Comparison of ENCODE assay signal across 9 cellular contexts in the genomic region with DNA sequence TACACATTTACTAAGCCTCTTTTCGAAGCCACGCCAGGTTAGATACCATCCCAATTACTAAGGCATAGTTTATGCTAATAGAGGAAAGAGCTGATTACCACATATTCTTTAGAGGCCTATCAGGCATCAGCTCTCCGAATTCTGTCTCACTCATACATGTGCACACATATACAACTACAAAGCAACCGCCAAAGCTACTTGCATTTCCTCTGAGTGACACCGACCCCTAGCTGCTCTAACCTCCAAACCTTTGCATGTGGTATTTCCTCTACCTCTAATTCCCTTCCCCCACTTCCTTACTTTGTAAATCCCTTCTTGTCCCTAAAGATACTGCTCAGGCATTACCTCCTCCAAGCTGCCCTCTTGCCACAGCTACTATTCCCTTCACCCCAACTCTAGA.
DNase-seq lines count a peak whose midpoint lies in the region; ATAC-seq, FAIRE-seq and TF ChIP-seq lines count a peak whose summit lies in the region.
"Had no signal": no experiment of that assay in that cellular context is flagged by ENCODE, and none has a peak within 500 bp of the region (broad histone marks: within the 10 kb centered on the region; RNA-seq: fewer than 3 reads in every experiment).

No MANE protein-coding gene starts in this region.

- no peak overlapping the region for H3K27ac Mint-ChIP-seq in astrocyte (ENCODE audit: unreplicated experiment)
- peak overlapping the region; percentile 83 for H3K27ac Mint-ChIP-seq in nephron progenitor cell

- DNase-seq in GM03348 (ENCODE audit: low spot score) (peak; percentile 12), RWPE2 (ENCODE audit: low spot score) (no peak), astrocyte (ENCODE audit: low read depth) (peak; percentile 66), nephron progenitor cell (no peak), NCI-H1417 treated with DMSO at 0.1 percent for 48 hours (lab: John Stamatoyannopoulos, UW) (no peak), DMS79 (lab: John Stamatoyannopoulos, UW) (no peak), gastrocnemius medialis (no peak), coronary artery (ENCODE audit: low spot score) (no peak)

- H3K36me3 Mint-ChIP-seq in astrocyte (ENCODE audit: low read depth, unreplicated experiment) (no peaks in the 10 kb centered on the region), nephron progenitor cell (ENCODE audit: low read depth) (peaks cover 18% of the 10 kb centered on the region)

- in situ Hi-C loops in gastrocnemius medialis (cut with MboI; ENCODE audit: low sequenced_read_pairs in 4 of 4): no loop called here

- H3K4me1 Mint-ChIP-seq in astrocyte (ENCODE audit: low read depth, unreplicated experiment): peaks cover 16% of the 10 kb centered on the region
- H3K4me1 Mint-ChIP-seq in nephron progenitor cell: peaks cover 56% of the 10 kb centered on the region

- intact Hi-C loops in gastrocnemius medialis (cut with DNase I; ENCODE audit: low total_unique reads): no loop called here

- no peak for TF ChIP-seq POLR2A in gastrocnemius medialis (IDR thresholded peaks at IDR 0.05)

- H4K20me1 ChIP-seq in astrocyte (ENCODE audit: insufficient read depth, low read length): no peaks in the 10 kb centered on the region

- H3K4me1 ChIP-seq in RWPE2 (ENCODE audit: insufficient read depth, poor library complexity, severe bottlenecking) (peaks cover 28% of the 10 kb centered on the region), astrocyte (ENCODE audit: insufficient read depth, low read length) (peaks cover 7% of the 10 kb centered on the region), gastrocnemius medialis (peaks cover 0 to under 1% of the 10 kb centered on the region in 2 donors)

- no peaks in the 10 kb centered on the region for H3K27me3 ChIP-seq in RWPE2 (ENCODE audit: insufficient read depth, poor library complexity, severe bottlenecking)
- H3K27me3 ChIP-seq in astrocyte (ENCODE audit: insufficient read depth, low read length): no peaks in the 10 kb centered on the region
- no peaks in the 10 kb centered on the region for H3K27me3 ChIP-seq in gastrocnemius medialis

- TF ChIP-seq CTCF in RWPE2 (IDR thresholded peaks at IDR 0.05; ENCODE audit: poor library complexity, severe bottlenecking) (no peak), astrocyte (IDR thresholded peaks at IDR 0.05; ENCODE audit: insufficient read depth, low read depth, low read length) (no peak), nephron progenitor cell (IDR thresholded peaks at IDR 0.05) (no peak), gastrocnemius medialis (IDR thresholded peaks at IDR 0.05 in 4 of 5, conservative IDR thresholded peaks at IDR 0.05 in 1 of 5) (no peak), coronary artery (IDR thresholded peaks at IDR 0.05) (no peak)

- no peak overlapping the region for H3K9ac ChIP-seq in astrocyte (ENCODE audit: low read length)

- no peak for FAIRE-seq in astrocyte (lab: Jason Lieb, UNC)
- FAIRE-seq: islet of Langerhans had no signal

- H3K27ac ChIP-seq in RWPE2 (ENCODE audit: poor library complexity, severe bottlenecking): peak overlapping the region; percentile 22
- no peak overlapping the region for H3K27ac ChIP-seq in astrocyte (ENCODE audit: low read depth, low read length)
- H3K27ac ChIP-seq in gastrocnemius medialis: no peak overlapping the region
- H3K27ac ChIP-seq in coronary artery: no peak overlapping the region

- H3K4me3 ChIP-seq in RWPE2 (ENCODE audit: severe bottlenecking) (no peak overlapping the region), astrocyte (ENCODE audit: insufficient read depth, low read depth, low read length) (no peak overlapping the region), gastrocnemius medialis (no peak overlapping the region), coronary artery (no peak overlapping the region)

- H3K9me3 ChIP-seq in RWPE2 (ENCODE audit: severe bottlenecking): no peaks in the 10 kb centered on the region
- H3K9me3 ChIP-seq in astrocyte (ENCODE audit: insufficient read depth, low read depth, low read length): no peaks in the 10 kb centered on the region
- no peaks in the 10 kb centered on the region for H3K9me3 ChIP-seq in gastrocnemius medialis

- peak; percentile 82 for ATAC-seq in RWPE2 (ENCODE audit: low read depth)
- ATAC-seq in gastrocnemius medialis: no peak

- H3K36me3 ChIP-seq in RWPE2 (ENCODE audit: low read depth): no peaks in the 10 kb centered on the region
- H3K36me3 ChIP-seq in astrocyte (ENCODE audit: insufficient read depth, low read length): no peaks in the 10 kb centered on the region
- H3K36me3 ChIP-seq in gastrocnemius medialis: no peaks in the 10 kb centered on the region

- H3K79me2 ChIP-seq in astrocyte (ENCODE audit: insufficient read depth, low read length): no peaks in the 10 kb centered on the region

- peak overlapping the region; percentile 40 for H3K4me2 ChIP-seq in astrocyte (ENCODE audit: low read length)

- H2AFZ ChIP-seq in astrocyte (ENCODE audit: low read depth, low read length): no peak overlapping the region

- H3K4me3 Mint-ChIP-seq in astrocyte (ENCODE audit: unreplicated experiment) (no peak overlapping the region), nephron progenitor cell (no peak overlapping the region)

- H3K27me3 Mint-ChIP-seq in astrocyte (ENCODE audit: low read depth, unreplicated experiment): no peaks in the 10 kb centered on the region
- H3K27me3 Mint-ChIP-seq in nephron progenitor cell (ENCODE audit: low read depth, poor library complexity): peaks cover 5% of the 10 kb centered on the region

- H3K9me3 Mint-ChIP-seq in astrocyte (ENCODE audit: unreplicated experiment) (peaks cover 3% of the 10 kb centered on the region), nephron progenitor cell (peaks cover 25% of the 10 kb centered on the region)

Comparison
In these comparisons a context has a peak if more than half of its experiments do, and no peak if none do; other contexts are left out.
1. DNase-seq: peak in GM03348 (single experiment) and astrocyte (single experiment); none in RWPE2 (single experiment), nephron progenitor cell (single experiment), NCI-H1417 treated with DMSO at 0.1 percent for 48 hours (single experiment), DMS79 (single experiment), gastrocnemius medialis (0 of 2) and coronary artery (single experiment).